In the genomic region with DNA sequence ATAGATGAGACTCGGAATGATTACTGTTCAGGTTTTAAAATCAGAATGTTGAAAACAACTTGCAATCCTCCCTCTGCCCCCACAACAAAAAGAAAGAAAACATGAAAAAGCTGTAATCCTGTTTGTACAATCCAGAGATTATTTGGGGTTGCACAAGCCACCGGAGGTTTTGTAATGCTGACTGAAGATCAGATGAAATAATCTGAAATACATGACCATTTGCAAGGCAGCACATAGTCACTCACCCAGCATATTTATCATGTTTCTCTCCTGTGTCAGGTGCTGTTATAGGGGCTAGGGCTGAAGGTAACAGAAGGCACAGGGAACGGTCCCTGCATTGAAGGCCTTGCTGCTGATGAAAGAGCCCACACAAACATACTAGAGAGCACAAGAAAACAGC, we compare ENCODE assay signal across 22 cellular contexts.
"Had no signal": no experiment of that assay in that cellular context is flagged by ENCODE, and none has a peak within 500 bp of the region (broad histone marks: within the 10 kb centered on the region; RNA-seq: fewer than 3 reads in every experiment).

No MANE protein-coding gene starts in this region.

- H3K27ac Mint-ChIP-seq: activated CD4-positive, alpha-beta memory T cell treated with anti-CD3 and anti-CD28 coated beads, Interleukin-2, amount 10 ng/mL, durations not matched to agents 7 days and 5 days; activated CD4-positive, alpha-beta T cell treated with anti-CD3 and anti-CD28 coated beads, Interleukin-2, amount 10 ng/mL, durations not matched to agents 24 days and 14 days; activated naive CD8-positive, alpha-beta T cell treated with anti-CD3 and anti-CD28 coated beads, Interleukin-2, amount 50 U/mL, for 24 hours; dendritic cell treated with granulocyte-macrophage colony-stimulating factor and Interleukin-4, amounts not matched to agents 40 ng/mL and 50 ng/mL, for 4 days; natural killer cell; progenitor cell of endocrine pancreas; T-helper 17 cell had no signal

- H3K9me3 ChIP-seq: body of pancreas, gastrocnemius medialis, spleen, upper lobe of right lung had no signal

- H3K36me3 ChIP-seq: cardiac muscle cell, gastrocnemius medialis, spleen, upper lobe of right lung had no signal

- ATAC-seq: activated naive CD8-positive, alpha-beta T cell treated with anti-CD3 and anti-CD28 coated beads, Interleukin-2, amount 50 U/mL, for 24 hours; body of pancreas; gastrocnemius medialis; natural killer cell; T-helper 17 cell; upper lobe of right lung had no signal

- H3K4me3 Mint-ChIP-seq: activated CD4-positive, alpha-beta memory T cell treated with anti-CD3 and anti-CD28 coated beads, Interleukin-2, amount 10 ng/mL, durations not matched to agents 7 days and 5 days; activated CD4-positive, alpha-beta T cell treated with anti-CD3 and anti-CD28 coated beads, Interleukin-2, amount 10 ng/mL, durations not matched to agents 24 days and 14 days; activated naive CD8-positive, alpha-beta T cell treated with anti-CD3 and anti-CD28 coated beads, Interleukin-2, amount 50 U/mL, for 24 hours; dendritic cell treated with granulocyte-macrophage colony-stimulating factor and Interleukin-4, amounts not matched to agents 40 ng/mL and 50 ng/mL, for 4 days; natural killer cell; T-helper 17 cell had no signal

- H3K27ac ChIP-seq: body of pancreas, cardiac muscle cell, gastrocnemius medialis, spleen, upper lobe of right lung had no signal

- H3K4me1 ChIP-seq: body of pancreas, gastrocnemius medialis, spleen, upper lobe of right lung had no signal

- DNase-seq: activated CD4-positive, alpha-beta memory T cell treated with anti-CD3 and anti-CD28 coated beads, Interleukin-2, amount 10 ng/mL, durations not matched to agents 7 days and 5 days; activated CD4-positive, alpha-beta T cell treated with anti-CD3 and anti-CD28 coated beads, Interleukin-2, amount 10 ng/mL, durations not matched to agents 24 days and 14 days; activated effector memory CD4-positive, alpha-beta T cell treated with anti-CD3 and anti-CD28 coated beads, Interleukin-2, amount 50 U/mL, for 16 hours; activated naive CD4-positive, alpha-beta T cell treated with anti-CD3 and anti-CD28 coated beads, Interleukin-2, amount 50 U/mL, for 16 hours; activated naive CD8-positive, alpha-beta T cell treated with anti-CD3 and anti-CD28 coated beads, Interleukin-2, amount 50 U/mL, for 24 hours; activated T-cell treated with anti-CD3 and anti-CD28 coated beads for 4 hours; anterior cingulate cortex; body of pancreas; effector CD4-positive, alpha-beta T cell; gastrocnemius medialis; hippocampal formation; midbrain; natural killer cell; retina; spleen; stimulated activated CD4-positive, alpha-beta T cell treated with anti-CD3 and anti-CD28 coated beads, Interleukin-4, amount 100 ng/mL, for 1 hour; stimulated activated naive CD4-positive, alpha-beta T cell; T-helper 17 cell; upper lobe of right lung had no signal

- H3K4me3 ChIP-seq: body of pancreas, cardiac muscle cell, gastrocnemius medialis, spleen, upper lobe of right lung had no signal

- H3K27me3 Mint-ChIP-seq: activated naive CD8-positive, alpha-beta T cell treated with anti-CD3 and anti-CD28 coated beads, Interleukin-2, amount 50 U/mL, for 24 hours; dendritic cell treated with granulocyte-macrophage colony-stimulating factor and Interleukin-4, amounts not matched to agents 40 ng/mL and 50 ng/mL, for 4 days; progenitor cell of endocrine pancreas had no signal

- H3K4me1 Mint-ChIP-seq: activated CD4-positive, alpha-beta T cell treated with anti-CD3 and anti-CD28 coated beads, Interleukin-2, amount 10 ng/mL, durations not matched to agents 24 days and 14 days; activated naive CD8-positive, alpha-beta T cell treated with anti-CD3 and anti-CD28 coated beads, Interleukin-2, amount 50 U/mL, for 24 hours; natural killer cell had no signal

- H3K9me3 Mint-ChIP-seq: activated CD4-positive, alpha-beta memory T cell treated with anti-CD3 and anti-CD28 coated beads, Interleukin-2, amount 10 ng/mL, durations not matched to agents 7 days and 5 days; activated CD4-positive, alpha-beta T cell treated with anti-CD3 and anti-CD28 coated beads, Interleukin-2, amount 10 ng/mL, durations not matched to agents 24 days and 14 days; activated naive CD8-positive, alpha-beta T cell treated with anti-CD3 and anti-CD28 coated beads, Interleukin-2, amount 50 U/mL, for 24 hours; dendritic cell treated with granulocyte-macrophage colony-stimulating factor and Interleukin-4, amounts not matched to agents 40 ng/mL and 50 ng/mL, for 4 days; natural killer cell had no signal

- H3K27me3 ChIP-seq: body of pancreas, gastrocnemius medialis, spleen, upper lobe of right lung had no signal
